8 cellular contexts compared by ENCODE assay signal in the genomic region with DNA sequence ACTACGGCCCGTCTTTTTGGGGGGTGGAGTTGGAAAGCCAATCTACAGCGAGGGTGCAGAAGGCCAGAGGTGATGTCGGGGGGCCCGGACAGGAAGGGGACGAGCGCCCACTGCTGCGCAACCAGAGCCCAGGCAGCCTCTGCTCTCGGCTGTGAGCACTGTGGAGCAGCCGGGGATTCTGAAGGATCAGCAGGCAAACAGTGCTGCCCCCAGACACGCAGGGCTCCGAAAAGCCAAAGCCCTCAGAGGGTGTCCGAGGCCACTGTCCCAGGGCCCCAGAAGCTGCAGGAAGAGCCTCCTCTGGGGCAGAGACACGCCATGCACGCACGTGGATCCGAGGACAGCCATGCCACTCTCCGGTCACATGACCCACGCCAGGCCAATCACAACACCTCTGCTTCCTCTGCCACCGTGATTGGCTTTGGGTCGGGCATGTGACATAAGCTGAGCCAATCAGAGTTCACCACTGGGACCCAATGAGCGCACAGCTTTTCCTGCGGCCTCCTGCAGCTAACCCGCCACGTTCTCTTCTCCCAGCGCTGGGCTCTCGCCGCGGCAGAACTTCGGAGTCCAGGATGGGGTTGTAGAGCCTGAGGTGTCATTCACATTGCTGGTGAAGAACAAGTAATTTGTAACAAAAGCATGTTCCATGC. TPM values are rescaled to one million over a fixed set of nuclear protein-coding genes. Genes with fewer than 3 reads are reported as not detected.
A peak's percentile ranks its signal among the peaks of the same experiment; 100 is the strongest.
DNase-seq lines count a peak whose midpoint lies in the region; ATAC-seq, FAIRE-seq and TF ChIP-seq lines count a peak whose summit lies in the region.

No MANE protein-coding gene starts in this region.

- BruUV-seq in IMR-90 (replicated peaks; lab: Mats Ljungman, UMichigan) = no TSS peak
- no TSS peak for BruUV-seq in K562 (replicated peaks; lab: Mats Ljungman, UMichigan)

- no peak overlapping the region for H3K9ac ChIP-seq in IMR-90 (ENCODE audit: low read depth, low read length)
- H3K9ac ChIP-seq in K562 (ENCODE audit: insufficient read depth in 1 of 2, low read depth in 2 of 2, low read length in 2 of 2) = peak overlapping the region; percentile 62 to 87

- H3K9me1 ChIP-seq in IMR-90 (ENCODE audit: insufficient read depth, low read length) (peaks cover 3% of the 10 kb centered on the region; the same call in 1 of the 2 replicates), K562 (ENCODE audit: control insufficient read depth, insufficient read depth, low read length) (no peaks in the 10 kb centered on the region)

- no peak overlapping the region for H2BK120ac ChIP-seq in IMR-90 (ENCODE audit: low read depth, low read length)

- H3K9me3 ChIP-seq in IMR-90 (ENCODE audit: control insufficient read depth, insufficient read depth, low read length) (peaks cover 3% of the 10 kb centered on the region), K562 (replicated peaks; ENCODE audit: control insufficient read depth, insufficient read depth, low read depth, low read length) (no peaks in the 10 kb centered on the region), left lung (no peaks in the 10 kb centered on the region), upper lobe of right lung (no peaks in the 10 kb centered on the region), ascending aorta (no peaks in the 10 kb centered on the region)

- no peak overlapping the region for H2BK5ac ChIP-seq in IMR-90 (ENCODE audit: low read depth, low read length, poor library complexity, severe bottlenecking)

- no peaks in the 10 kb centered on the region for H3K4me1 ChIP-seq in IMR-90 (ENCODE audit: control insufficient read depth, insufficient read depth, low read length)
- peaks cover 0 to 45% of the 10 kb centered on the region in 2 experiments; a peak in 3 of 5 replicates for H3K4me1 ChIP-seq in K562 (replicated peaks in 1 of 2; ENCODE audit: control insufficient read depth in 2 of 2, insufficient read depth in 2 of 2, low read length in 2 of 2)
- H3K4me1 ChIP-seq in left lung = no peaks in the 10 kb centered on the region
- no peaks in the 10 kb centered on the region for H3K4me1 ChIP-seq in upper lobe of right lung
- H3K4me1 ChIP-seq in ascending aorta = no peaks in the 10 kb centered on the region

- H3K79me1 ChIP-seq in IMR-90 (ENCODE audit: low read depth in 1 of 2, low read length in 2 of 2) = no peaks in the 10 kb centered on the region

- CTCF ChIA-PET in BJ (lab: Yijun Ruan, JAX) (interaction anchor here (0.6 to 2.9 kb wide), 19 partner anchors 13 to 249 kb away, joined by 3 to 17 read pairs (median 3); a partner anchor contains a TSS), IMR-90 (lab: Yijun Ruan, JAX) (no interaction called here), K562 (lab: Yijun Ruan, JAX; ENCODE audit: low intra/inter-chr PET ratio) (interaction anchor here (0.9 kb wide), 1 partner anchor 99 kb away, joined by 5 read pairs; no protein-coding TSS in a partner anchor)

- no peak for TF ChIP-seq EP300 in K562 (IDR thresholded peaks at IDR 0.05; ENCODE audit: low read length)

- H3K4me2 ChIP-seq in IMR-90 (ENCODE audit: low read depth, low read length) (no peak overlapping the region), K562 (ENCODE audit: insufficient read depth, low read length) (peak overlapping the region; percentile 67)

- intact Hi-C loops in IMR-90 (cut with micrococcal nuclease) = no loop called here
- intact Hi-C loops in K562 (cut with micrococcal nuclease) = no loop called here
- intact Hi-C loops in left lung (cut with DNase I) = no loop called here
- intact Hi-C loops in upper lobe of right lung (cut with DNase I) = no loop called here
- intact Hi-C loops in ascending aorta (cut with DNase I) = no loop called here

- POLR2A ChIA-PET in BJ (lab: Charles Lee) (interaction anchor here (0.6 kb wide), 1 partner anchor 441 kb away, joined by 4 read pairs; no protein-coding TSS in a partner anchor), IMR-90 (lab: Charles Lee; ENCODE audit: unreplicated experiment) (no interaction called here), K562 (lab: Yijun Ruan, JAX) (interaction anchor here (0.6 to 3.2 kb wide), 9 partner anchors 9 to 242 kb away, joined by 3 to 18 read pairs (median 3); no protein-coding TSS in a partner anchor)

- H3K27me3 ChIP-seq in BJ (ENCODE audit: control insufficient read depth, insufficient read depth, low read length) (no peaks in the 10 kb centered on the region; the same call in 1 of the 2 replicates), IMR-90 (ENCODE audit: control insufficient read depth, insufficient read depth, low read length) (no peaks in the 10 kb centered on the region; the same call in 1 of the 2 replicates), K562 (ENCODE audit: control insufficient read depth in 2 of 2, insufficient read depth in 2 of 2, low read length in 2 of 2) (no peaks in the 10 kb centered on the region), left lung (no peaks in the 10 kb centered on the region), upper lobe of right lung (no peaks in the 10 kb centered on the region), ascending aorta (no peaks in the 10 kb centered on the region)

- ATAC-seq in IMR-90 (ENCODE audit: low read depth) = no peak
- peak; percentile 99 for ATAC-seq in K562
- peak; percentile 35 for ATAC-seq in left lung
- ATAC-seq in upper lobe of right lung = peak; percentile 54
- no peak for ATAC-seq in HG02588 (IDR thresholded peaks at IDR 0.05; ENCODE audit: unreplicated experiment)

- no peak overlapping the region for H2AK5ac ChIP-seq in IMR-90 (ENCODE audit: low read depth, low read length)

- H3K18ac ChIP-seq in IMR-90 (ENCODE audit: low read depth, low read length) = no peak overlapping the region

- H3K14ac ChIP-seq in IMR-90 (replicated peaks; ENCODE audit: low read depth, low read length) = no peak overlapping the region

- no peak overlapping the region for H4K5ac ChIP-seq in IMR-90 (ENCODE audit: low read depth, low read length)

- dilution Hi-C loops in IMR-90 (cut with HindIII; ENCODE audit: low sequenced_read_pairs, unreplicated experiment) = no loop called here

- peak; percentile 76 for DNase-seq in BJ (ENCODE audit: low read depth)
- DNase-seq in IMR-90 = no peak
- DNase-seq in K562 (ENCODE audit: extremely low read depth in 1 of 4, low spot score in 3 of 4) = peak; percentile 95 to 99 (median 98)
- DNase-seq in left lung = no peak
- DNase-seq in upper lobe of right lung = no peak
- DNase-seq in activated CD4-positive, alpha-beta T cell treated with anti-CD3 and anti-CD28 coated beads for 4 hours = no peak
- no peak for DNase-seq in ascending aorta (ENCODE audit: low spot score in 2 of 2)

- H3K79me2 ChIP-seq in K562 (ENCODE audit: control insufficient read depth, insufficient read depth, low read length) = no peaks in the 10 kb centered on the region

- in situ Hi-C loops in IMR-90 (cut with MboI; ENCODE audit: low sequenced_read_pairs) = no loop called here
- in situ Hi-C loops in K562 (cut with MboI) = no loop called here

- TF ChIP-seq RAD21 in IMR-90 (IDR thresholded peaks at IDR 0.05; ENCODE audit: low read length) (no peak), K562 (CRISPR knock-in tag; conservative IDR thresholded peaks at IDR 0.05 in 1 of 2, IDR thresholded peaks at IDR 0.05 in 1 of 2) (peak; percentile 90)

- H4K91ac ChIP-seq in IMR-90 (ENCODE audit: insufficient read depth, low read depth, low read length) = no peak overlapping the region

- no peak overlapping the region for H2BK15ac ChIP-seq in IMR-90 (ENCODE audit: low read depth, low read length)

- WGBS in IMR-90 (ENCODE audit: extremely low coverage in 2 of 2, insufficient read length in 1 of 2), 2 experiments = 88% methylated on average over 17 of the region's 30 CpGs; no CpG with 5 or more reads in 1 of the 2 experiments
- 33% methylated on average over 28 of the region's 30 CpGs for WGBS in K562 (ENCODE audit: insufficient coverage, low coverage, missing lambda C conversion rate)

- peak; percentile 100 for FAIRE-seq in K562 (lab: Jason Lieb, UNC)

- no peaks in the 10 kb centered on the region for H3K36me3 ChIP-seq in BJ (ENCODE audit: control insufficient read depth, insufficient read depth, low read length)
- H3K36me3 ChIP-seq in IMR-90 (ENCODE audit: control insufficient read depth, insufficient read depth, low read length) = peaks cover 2% of the 10 kb centered on the region; the same call in 1 of the 2 replicates
- H3K36me3 ChIP-seq in K562 (ENCODE audit: control insufficient read depth, insufficient read depth, low read length) = no peaks in the 10 kb centered on the region
- no peaks in the 10 kb centered on the region for H3K36me3 ChIP-seq in left lung
- no peaks in the 10 kb centered on the region for H3K36me3 ChIP-seq in upper lobe of right lung
- H3K36me3 ChIP-seq in ascending aorta = no peaks in the 10 kb centered on the region

- no peak overlapping the region for H3K23ac ChIP-seq in IMR-90 (ENCODE audit: low read depth, low read length)

- H3K27ac ChIP-seq in IMR-90 (ENCODE audit: insufficient read depth, low read length) (no peak overlapping the region), K562 (ENCODE audit: extremely low read depth, low read depth, low read length) (peak overlapping the region; percentile 81), left lung (no peak overlapping the region), upper lobe of right lung (no peak overlapping the region), ascending aorta (no peak overlapping the region)

- no peak overlapping the region for H3K56ac ChIP-seq in IMR-90 (ENCODE audit: extremely low read depth, insufficient read depth, low read length)

- no peak overlapping the region for H2BK20ac ChIP-seq in IMR-90 (ENCODE audit: low read depth, low read length)

- H2AFZ ChIP-seq in IMR-90 (replicated peaks; ENCODE audit: low read length, poor library complexity) (peak overlapping the region; percentile 26), K562 (ENCODE audit: low read depth, low read length) (peak overlapping the region; percentile 95)

- H4K20me1 ChIP-seq in IMR-90 (ENCODE audit: insufficient read depth, low read length) (no peaks in the 10 kb centered on the region; the same call in 1 of the 2 replicates), K562 (replicated peaks; ENCODE audit: control insufficient read depth, insufficient read depth, low read length) (no peaks in the 10 kb centered on the region)

- TF ChIP-seq POLR2A in IMR-90 (IDR thresholded peaks at IDR 0.05; ENCODE audit: low read depth, low read length) (no peak), K562 (conservative IDR thresholded peaks at IDR 0.05) (peak; percentile 73)

- H3K4ac ChIP-seq in IMR-90 (ENCODE audit: low read depth, low read length) = no peak overlapping the region

- H2AK9ac ChIP-seq in IMR-90 (replicated peaks; ENCODE audit: low read depth, low read length, poor library complexity) = peak overlapping the region; percentile 26

- no peak overlapping the region for H4K8ac ChIP-seq in IMR-90 (ENCODE audit: low read depth in 2 of 2, low read length in 2 of 2)

- TF ChIP-seq CTCF in BJ (IDR thresholded peaks at IDR 0.05; ENCODE audit: insufficient read depth, low read depth, low read length) (peak; percentile 77), IMR-90 (conservative IDR thresholded peaks at IDR 0.05; ENCODE audit: low read depth, low read length) (no peak), K562 (IDR thresholded peaks at IDR 0.05 in 2 of 3, conservative IDR thresholded peaks at IDR 0.05 in 1 of 3; ENCODE audit: insufficient read depth in 2 of 3, low read depth in 1 of 3, low read length in 3 of 3) (peak; percentile 55 to 56 (median 55); a peak in 4 of 6 replicates), left lung (IDR thresholded peaks at IDR 0.05) (no peak), upper lobe of right lung (IDR thresholded peaks at IDR 0.05) (peak; percentile 18), ascending aorta (IDR thresholded peaks at IDR 0.05) (no peak)

- H3K4me3 ChIP-seq in BJ (ENCODE audit: low read depth, low read length) = peak overlapping the region; percentile 22
- no peak overlapping the region for H3K4me3 ChIP-seq in IMR-90 (ENCODE audit: insufficient read depth, low read depth, low read length)
- H3K4me3 ChIP-seq in K562 = peak overlapping the region; percentile 19; the same call in 1 of the 2 replicates
- H3K4me3 ChIP-seq in left lung = no peak overlapping the region
- no peak overlapping the region for H3K4me3 ChIP-seq in upper lobe of right lung
- H3K4me3 ChIP-seq in ascending aorta = no peak overlapping the region

RNA-seq across cellular contexts. Expression of a gene that starts 40.7 kb away (rescaled TPM):
- polyA plus RNA-seq in BJ (2011; rRNA removed) (2,988 and 3,774 TPM in 2 replicates), IMR-90 (2012; rRNA removed) (10,271 and 10,907 TPM in 2 replicates), K562 (2011; rRNA removed) (224 and 602 TPM in 2 replicates), K562 (2014; fragmentation: Illumina TruSeq; extraction: Trizol) (990 and 2,987 TPM in 2 replicates), K562 (2014; fragmentation: Nextera tagmentation; extraction: Ambion mirVana) (100 to 1,000 TPM; 259 to 386 TPM), K562 (2014; rRNA removed) (831 and 1,109 TPM in 2 replicates)
- 4,016 and 6,647 TPM in 2 replicates for polyA minus RNA-seq in BJ (2011; rRNA and poly(A)+ RNA removed)
- total RNA-seq in IMR-90 (2012; rRNA removed) (12,144 and 15,732 TPM in 2 replicates), K562 (2014; rRNA removed) (1,572 and 2,328 TPM in 2 replicates), K562 (2014; rRNA removed; fragmentation: Illumina TruSeq; extraction: Trizol) (512 and 566 TPM in 2 replicates), K562 (2015; rRNA removed; fragmentation: Illumina TruSeq; extraction: Trizol) (568 and 574 TPM in 2 replicates), K562 (2021) (1,775 and 1,801 TPM in 2 replicates), left lung (1,000 to 10,000 TPM; 2,607 to 3,206 TPM), upper lobe of right lung (2,193 TPM), ascending aorta (6,075 TPM)
- 46,606 and 47,328 TPM in 2 replicates for polyA plus RNA-seq in IMR-90 (2012; cell fraction: cytosol; rRNA removed)
- polyA plus RNA-seq in IMR-90 (2012; cell fraction: nucleus; rRNA removed; ENCODE audit: low replicate concordance) = 8,917 and 28,399 TPM in 2 replicates
- 264 and 482 TPM in 2 replicates for total RNA-seq in K562 (2011; cell fraction: chromatin; rRNA removed; ENCODE audit: low replicate concordance)
- 393 and 500 TPM in 2 replicates for total RNA-seq in K562 (2011; cell fraction: nucleolus; rRNA removed)
- total RNA-seq in K562 (2011; cell fraction: nucleoplasm; rRNA removed) = 388 and 427 TPM in 2 replicates
- 901 and 1,415 TPM in 2 replicates for polyA plus RNA-seq in K562 (2011; cell fraction: cytosol; rRNA removed)
- polyA plus RNA-seq in K562 (2011; cell fraction: nucleus; rRNA removed) = 1,206 and 1,333 TPM in 2 replicates
- 1,311 and 3,206 TPM in 2 replicates for polyA plus RNA-seq in K562 (2012)
- polyA minus RNA-seq in K562 (2011; rRNA and poly(A)+ RNA removed) = 205 and 410 TPM in 2 replicates
- polyA minus RNA-seq in K562 (2011; cell fraction: cytosol; rRNA and poly(A)+ RNA removed) = 580 and 1,178 TPM in 2 replicates
- polyA minus RNA-seq in K562 (2011; cell fraction: nucleus; rRNA and poly(A)+ RNA removed) = 230 and 388 TPM in 2 replicates

RNA-seq across cellular contexts. Expression of a gene that starts 56.2 kb away (rescaled TPM):
- polyA plus RNA-seq in BJ (2011; rRNA removed) (1.1 and 1.3 TPM in 2 replicates), IMR-90 (2012; rRNA removed) (0.84 and 1.1 TPM in 2 replicates), K562 (2011; rRNA removed) (not detected in 2 replicates), K562 (2014; fragmentation: Illumina TruSeq; extraction: Trizol) (not detected in 2 replicates), K562 (2014; fragmentation: Nextera tagmentation; extraction: Ambion mirVana) (not detected), K562 (2014; rRNA removed) (0.08 TPM in 1 of 2 replicates, not detected in the other)
- polyA minus RNA-seq in BJ (2011; rRNA and poly(A)+ RNA removed) = 1.3 and 1.9 TPM in 2 replicates
- total RNA-seq in IMR-90 (2012; rRNA removed) (0.18 and 0.28 TPM in 2 replicates), K562 (2014; rRNA removed) (not detected in 2 replicates), K562 (2014; rRNA removed; fragmentation: Illumina TruSeq; extraction: Trizol) (not detected in 2 replicates), K562 (2015; rRNA removed; fragmentation: Illumina TruSeq; extraction: Trizol) (not detected in 2 replicates), K562 (2021) (not detected in 2 replicates), left lung (1 to 10 TPM; 2.1 to 3.4 TPM), upper lobe of right lung (3.6 TPM), ascending aorta (not detected)
- polyA plus RNA-seq in IMR-90 (2012; cell fraction: cytosol; rRNA removed) = 0.22 and 0.96 TPM in 2 replicates
- 2.6 and 6.7 TPM in 2 replicates for polyA plus RNA-seq in IMR-90 (2012; cell fraction: nucleus; rRNA removed; ENCODE audit: low replicate concordance)
- total RNA-seq in K562 (2011; cell fraction: chromatin; rRNA removed; ENCODE audit: low replicate concordance) = 0.23 TPM in 1 of 2 replicates, not detected in the other
- total RNA-seq in K562 (2011; cell fraction: nucleolus; rRNA removed) = 0.26 and 0.33 TPM in 2 replicates
- 0.37 TPM in 1 of 2 replicates, not detected in the other for total RNA-seq in K562 (2011; cell fraction: nucleoplasm; rRNA removed)
- polyA plus RNA-seq in K562 (2011; cell fraction: cytosol; rRNA removed) = not detected in 2 replicates
- 0.14 TPM in 1 of 2 replicates, not detected in the other for polyA plus RNA-seq in K562 (2011; cell fraction: nucleus; rRNA removed)
- 0.25 and 0.30 TPM in 2 replicates for polyA plus RNA-seq in K562 (2012)
- polyA minus RNA-seq in K562 (2011; rRNA and poly(A)+ RNA removed) = not detected in 2 replicates
- not detected in 2 replicates for polyA minus RNA-seq in K562 (2011; cell fraction: cytosol; rRNA and poly(A)+ RNA removed)
- 0.13 TPM in 1 of 2 replicates, not detected in the other for polyA minus RNA-seq in K562 (2011; cell fraction: nucleus; rRNA and poly(A)+ RNA removed)

Comparison
In these comparisons a context has a peak if more than half of its experiments do, and no peak if none do; other contexts are left out.
1. DNase-seq: peak in BJ (single experiment) and K562 (4 of 4); none in IMR-90 (single experiment), left lung (0 of 2), upper lobe of right lung (single experiment), activated CD4-positive, alpha-beta T cell treated with anti-CD3 and anti-CD28 coated beads for 4 hours (0 of 2) and ascending aorta (0 of 2).
2. H3K4me3 ChIP-seq: peak in BJ (single experiment) and K562 (single experiment); none in IMR-90 (single experiment), left lung (0 of 2), upper lobe of right lung (single experiment) and ascending aorta (0 of 2).
3. CTCF ChIP-seq: peak in BJ (single experiment), K562 (3 of 3) and upper lobe of right lung (single experiment); none in IMR-90 (single experiment), left lung (0 of 2) and ascending aorta (0 of 3).
4. ATAC-seq: peak in K562 (single experiment), left lung (single experiment) and upper lobe of right lung (single experiment); none in IMR-90 (single experiment) and HG02588 (single experiment).